ENCODE assay signal across 31 cellular contexts in the genomic region with DNA sequence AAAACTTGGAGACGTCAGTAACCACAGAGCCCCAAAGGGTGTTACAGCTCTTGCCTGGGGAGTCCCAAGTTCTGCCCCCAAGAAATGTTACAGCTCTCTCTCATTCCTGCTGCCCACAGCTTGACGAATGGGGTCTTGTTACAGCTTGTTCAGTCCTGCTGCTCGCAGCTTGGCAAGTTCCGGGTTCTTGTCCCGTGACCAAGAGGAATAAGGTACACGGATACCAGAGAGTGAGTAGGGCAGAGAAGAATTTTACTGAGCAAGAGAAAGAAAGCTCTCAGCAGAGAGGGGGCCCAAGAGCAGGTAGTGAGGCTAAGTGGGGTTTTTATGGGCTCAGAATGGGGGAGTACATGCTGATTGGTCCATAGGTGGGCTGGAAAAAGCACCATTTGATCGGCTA.
"Had no signal": no experiment of that assay in that cellular context is flagged by ENCODE, and none has a peak within 500 bp of the region (broad histone marks: within the 10 kb centered on the region; RNA-seq: fewer than 3 reads in every experiment).

No MANE protein-coding gene starts in this region.

- H3K27me3 Mint-ChIP-seq: activated B cell treated with CpG ODN at 0.5 μM for 24 hours; activated CD4-positive, alpha-beta memory T cell treated with anti-CD3 and anti-CD28 coated beads for 36 hours had no signal

- H3K27ac Mint-ChIP-seq: activated B cell treated with CpG ODN at 0.5 μM for 24 hours; activated CD4-positive, alpha-beta memory T cell treated with anti-CD3 and anti-CD28 coated beads for 36 hours; activated naive CD4-positive, alpha-beta T cell treated with anti-CD3 and anti-CD28 coated beads for 36 hours; activated naive CD4-positive, alpha-beta T cell treated with anti-CD3 and anti-CD28 coated beads, Interleukin-2, amount 50 U/mL, for 72 hours; activated T-helper 1 cell treated with anti-CD3 and anti-CD28 coated beads, Interleukin-12 subunit alpha, Interleukin-12 subunit beta, Interleukin-2, Interleukin-4 antibody, amounts not matched to agents 30 ng/mL and 10 ng/mL and 1 ng/mL, durations not matched to agents 14 hours and 24 hours and 36 hours had no signal

- H3K4me3 ChIP-seq: adrenal gland, body of pancreas, breast epithelium had no signal

- H3K9me3 ChIP-seq: adrenal gland, body of pancreas had no signal

- DNase-seq: activated B cell treated with CpG ODN at 0.5 μM for 24 hours; activated CD4-positive, alpha-beta memory T cell treated with anti-CD3 and anti-CD28 coated beads for 36 hours; activated CD4-positive, alpha-beta T cell treated with anti-CD3 and anti-CD28 coated beads for 4 hours; activated CD4-positive, alpha-beta T cell treated with anti-CD3 and anti-CD28 coated beads, Interleukin-2, amount 50 U/mL, for 1 hour; activated CD4-positive, CD25-positive, alpha-beta regulatory T cell treated with anti-CD3 and anti-CD28 coated beads, Interleukin-2, amount 50 U/mL, for 72 hours; activated CD8-positive, alpha-beta memory T cell treated with anti-CD3 and anti-CD28 coated beads, Interleukin-2, amount 50 U/mL, for 4 hours; activated gamma-delta T cell treated with Interleukin-2 at 50 U/mL for 16 hours; activated naive CD4-positive, alpha-beta T cell treated with anti-CD3 and anti-CD28 coated beads for 36 hours; activated T-cell treated with anti-CD3 and anti-CD28 coated beads for 4 hours; activated T-cell treated with anti-CD3 and anti-CD28 coated beads, Interleukin-2, amount 50 U/mL, for 4 hours; adrenal gland; body of pancreas; caudate nucleus; NCI-H1105 treated with DMSO at 0.1 percent for 48 hours; NCI-H1436; NCI-H1694; NCI-H1930; NCI-H2081 treated with DMSO at 0.1 percent for 48 hours; NCI-H345; NCI-H524 treated with DMSO at 0.1 percent for 48 hours; PC-3; Right ventricle myocardium superior; SW 1271; T-helper 1 cell; T-helper 2 cell; T-helper 9 cell had no signal

- H3K4me1 ChIP-seq: adrenal gland, body of pancreas, breast epithelium had no signal

- H3K36me3 ChIP-seq: adrenal gland, breast epithelium had no signal

- FAIRE-seq: astrocyte had no signal

- H3K27ac ChIP-seq: adrenal gland, body of pancreas, breast epithelium, VCaP had no signal

- H3K4me1 Mint-ChIP-seq: activated B cell treated with CpG ODN at 0.5 μM for 24 hours had no signal

- ATAC-seq: activated naive CD4-positive, alpha-beta T cell treated with anti-CD3 and anti-CD28 coated beads, Interleukin-2, amount 50 U/mL, for 72 hours; activated T-cell treated with anti-CD3 and anti-CD28 coated beads, Interleukin-2, amount 50 U/mL, for 4 hours; body of pancreas; PC-3 had no signal

- H3K27me3 ChIP-seq: adrenal gland, body of pancreas, breast epithelium had no signal

- H3K36me3 Mint-ChIP-seq: activated CD4-positive, alpha-beta memory T cell treated with anti-CD3 and anti-CD28 coated beads for 36 hours; activated naive CD4-positive, alpha-beta T cell treated with anti-CD3 and anti-CD28 coated beads, Interleukin-2, amount 50 U/mL, for 72 hours had no signal

- H3K4me3 Mint-ChIP-seq: activated B cell treated with CpG ODN at 0.5 μM for 24 hours; activated CD4-positive, alpha-beta memory T cell treated with anti-CD3 and anti-CD28 coated beads for 36 hours; activated naive CD4-positive, alpha-beta T cell treated with anti-CD3 and anti-CD28 coated beads for 36 hours; activated T-cell treated with anti-CD3 and anti-CD28 coated beads, Interleukin-2, amount 50 U/mL, for 4 hours; activated T-helper 1 cell treated with anti-CD3 and anti-CD28 coated beads, Interleukin-12 subunit alpha, Interleukin-12 subunit beta, Interleukin-2, Interleukin-4 antibody, amounts not matched to agents 30 ng/mL and 10 ng/mL and 1 ng/mL, durations not matched to agents 14 hours and 24 hours and 36 hours had no signal

- H3K9me3 Mint-ChIP-seq: activated CD4-positive, alpha-beta memory T cell treated with anti-CD3 and anti-CD28 coated beads for 36 hours; activated naive CD4-positive, alpha-beta T cell treated with anti-CD3 and anti-CD28 coated beads for 36 hours; activated naive CD4-positive, alpha-beta T cell treated with anti-CD3 and anti-CD28 coated beads, Interleukin-2, amount 50 U/mL, for 72 hours; activated T-cell treated with anti-CD3 and anti-CD28 coated beads, Interleukin-2, amount 50 U/mL, for 4 hours; activated T-helper 1 cell treated with anti-CD3 and anti-CD28 coated beads, Interleukin-12 subunit alpha, Interleukin-12 subunit beta, Interleukin-2, Interleukin-4 antibody, amounts not matched to agents 30 ng/mL and 10 ng/mL and 1 ng/mL, durations not matched to agents 14 hours and 24 hours and 36 hours had no signal
